ENCODE assay signal across 15 cellular contexts in genomic region chr20:14210146-14210545, GRCh38.
DNase-seq lines count a peak whose midpoint lies in the region; ATAC-seq and TF ChIP-seq lines count a peak whose summit lies in the region.
"Had no signal": no experiment of that assay in that cellular context is flagged by ENCODE, and none has a peak within 500 bp of the region (broad histone marks: within the 10 kb centered on the region; RNA-seq: fewer than 3 reads in every experiment).

No MANE protein-coding gene starts in this region.

- peak overlapping the region; percentile 0 for H2AFZ ChIP-seq in mammary epithelial cell (ENCODE audit: low read depth, low read length)
- H2AFZ ChIP-seq: GM23338 had no signal

- POLR2A ChIA-PET in MCF 10A (lab: Yijun Ruan, JAX) = interaction anchor here (0.5 to 1.0 kb wide), 2 partner anchors 10 to 107 kb away, joined by 4 to 6 read pairs; no protein-coding TSS in a partner anchor

- no peak for DNase-seq in mammary epithelial cell
- no peak for DNase-seq in MCF 10A (ENCODE audit: unreplicated experiment)
- no peak for DNase-seq in colonic mucosa
- DNase-seq in mucosa of descending colon = peak in 1 of 3 donors; percentile 17
- DNase-seq in central memory CD4-positive, alpha-beta T cell = no peak
- DNase-seq in stimulated activated CD4-positive, alpha-beta T cell treated with anti-CD3 and anti-CD28 coated beads, Interleukin-4, amount 100 ng/mL, for 24 hours = no peak
- no peak for DNase-seq in NCI-H2171 treated with DMSO at 0.1 percent for 48 hours (lab: John Stamatoyannopoulos, UW)
- DNase-seq: Calu3; CD8-positive, alpha-beta T cell; DMS79 treated with DMSO at 0.1 percent for 48 hours; GF-D8; HCEC 1CT had no signal

- no peak overlapping the region for H3K4me2 ChIP-seq in mammary epithelial cell (ENCODE audit: insufficient read depth, low read depth, low read length)
- H3K4me2 ChIP-seq: BLaER1 treated with 17β-estradiol and CSF1 and Interleukin-3, amounts not matched to agents 10 nM and 100 nM; GM23338 had no signal

- H3K9me3 Mint-ChIP-seq in MCF 10A (ENCODE audit: unreplicated experiment) = no peaks in the 10 kb centered on the region
- H3K9me3 Mint-ChIP-seq: GM23338 had no signal

- H3K9me3 ChIP-seq in mammary epithelial cell (replicated peaks; ENCODE audit: insufficient read depth, low read length) (no peaks in the 10 kb centered on the region), colonic mucosa (no peaks in the 10 kb centered on the region), mucosa of descending colon (no peaks in the 10 kb centered on the region)
- H3K9me3 ChIP-seq: BLaER1 treated with 17β-estradiol and CSF1 and Interleukin-3, amounts not matched to agents 10 nM and 100 nM had no signal

- H3K4me3 ChIP-seq in mammary epithelial cell (replicated peaks in 1 of 3; ENCODE audit: insufficient read depth in 1 of 3, low read depth in 2 of 3, low read length in 3 of 3) (no peak overlapping the region), colonic mucosa (no peak overlapping the region), mucosa of descending colon (no peak overlapping the region)
- H3K4me3 ChIP-seq: BLaER1 treated with 17β-estradiol and CSF1 and Interleukin-3, amounts not matched to agents 10 nM and 100 nM; GM23338 had no signal

- in situ Hi-C loops in mammary epithelial cell (cut with MboI; ENCODE audit: low sequenced_read_pairs in 2 of 2) = no loop called here

- dilution Hi-C loops in mammary epithelial cell (cut with HindIII; ENCODE audit: low sequenced_read_pairs) = no loop called here

- 92% methylated on average over 1 of the region's 1 CpG for WGBS in mammary epithelial cell (ENCODE audit: low coverage, missing lambda C conversion rate)

- BruUV-seq in mammary epithelial cell (replicated peaks; lab: Mats Ljungman, UMichigan) = no TSS peak
- no TSS peak for BruUV-seq in MCF 10A (replicated peaks; lab: Mats Ljungman, UMichigan)

- no peak overlapping the region for H3K27ac Mint-ChIP-seq in MCF 10A (ENCODE audit: low read depth, unreplicated experiment)
- H3K27ac Mint-ChIP-seq: B cell; CD8-positive, alpha-beta T cell; GM23338 had no signal

- TF ChIP-seq CTCF in mammary epithelial cell (conservative IDR thresholded peaks at IDR 0.05 in 1 of 2, IDR thresholded peaks at IDR 0.05 in 1 of 2; ENCODE audit: extremely low read depth in 1 of 2, insufficient read depth in 1 of 2, low read depth in 1 of 2, low read length in 2 of 2) (no peak), MCF 10A (IDR thresholded peaks at IDR 0.05; ENCODE audit: unreplicated experiment) (no peak), colonic mucosa (IDR thresholded peaks at IDR 0.05) (no peak), mucosa of descending colon (IDR thresholded peaks at IDR 0.05) (no peak)

- no peaks in the 10 kb centered on the region for H3K4me1 Mint-ChIP-seq in MCF 10A (ENCODE audit: insufficient read depth, unreplicated experiment)
- H3K4me1 Mint-ChIP-seq: B cell, GM23338 had no signal

- intact Hi-C loops in mammary epithelial cell (cut with micrococcal nuclease) (no loop called here), MCF 10A (cut with micrococcal nuclease) (no loop called here), colonic mucosa (cut with DNase I) (no loop called here), mucosa of descending colon (cut with DNase I, micrococcal nuclease) (no loop called here)

- no peaks in the 10 kb centered on the region for H3K27me3 ChIP-seq in mammary epithelial cell (ENCODE audit: insufficient read depth, low read length)
- no peaks in the 10 kb centered on the region for H3K27me3 ChIP-seq in colonic mucosa
- H3K27me3 ChIP-seq: BLaER1 treated with 17β-estradiol and CSF1 and Interleukin-3, amounts not matched to agents 10 nM and 100 nM had no signal

- H3K4me1 ChIP-seq in mammary epithelial cell (ENCODE audit: insufficient read depth, low read length) (no peaks in the 10 kb centered on the region), colonic mucosa (no peaks in the 10 kb centered on the region), mucosa of descending colon (ENCODE audit: low read depth) (no peaks in the 10 kb centered on the region)
- H3K4me1 ChIP-seq: BLaER1 treated with 17β-estradiol and CSF1 and Interleukin-3, amounts not matched to agents 10 nM and 100 nM had no signal

- H3K36me3 ChIP-seq in mammary epithelial cell (ENCODE audit: insufficient read depth, low read length) = no peaks in the 10 kb centered on the region
- H3K36me3 ChIP-seq in colonic mucosa = no peaks in the 10 kb centered on the region
- H3K36me3 ChIP-seq in mucosa of descending colon (ENCODE audit: low read depth) = no peaks in the 10 kb centered on the region
- H3K36me3 ChIP-seq: BLaER1 treated with 17β-estradiol and CSF1 and Interleukin-3, amounts not matched to agents 10 nM and 100 nM had no signal

- no peaks in the 10 kb centered on the region for H3K79me2 ChIP-seq in mammary epithelial cell (ENCODE audit: insufficient read depth, low read length)

- H3K9ac ChIP-seq in mammary epithelial cell (ENCODE audit: insufficient read depth, low read length) (no peak overlapping the region), colonic mucosa (ENCODE audit: low read depth in 2 of 2, low read length in 2 of 2) (no peak overlapping the region)
- H3K9ac ChIP-seq: BLaER1 treated with 17β-estradiol and CSF1 and Interleukin-3, amounts not matched to agents 10 nM and 100 nM had no signal

- peak; percentile 83 for ATAC-seq in mucosa of descending colon
- ATAC-seq: CD8-positive, alpha-beta T cell; GM23338 had no signal

- H3K4me3 Mint-ChIP-seq in MCF 10A (ENCODE audit: unreplicated experiment) = no peak overlapping the region
- H3K4me3 Mint-ChIP-seq: B cell; CD8-positive, alpha-beta T cell; GM23338 had no signal

- CTCF ChIA-PET in mammary epithelial cell (lab: Charles Lee; ENCODE audit: low non-redundant PET) = no interaction called here
- CTCF ChIA-PET in MCF 10A (lab: Yijun Ruan, JAX) = interaction anchor here (0.6 to 1.5 kb wide), 6 partner anchors 11 to 113 kb away, joined by 3 to 5 read pairs (median 4); no protein-coding TSS in a partner anchor

- no peaks in the 10 kb centered on the region for H3K27me3 Mint-ChIP-seq in MCF 10A (ENCODE audit: insufficient read depth, unreplicated experiment)
- H3K27me3 Mint-ChIP-seq: B cell had no signal

- H3K27ac ChIP-seq in mammary epithelial cell (ENCODE audit: insufficient read depth, low read depth, low read length) (no peak overlapping the region), colonic mucosa (peak overlapping the region; percentile 30)
- H3K27ac ChIP-seq: BLaER1 treated with 17β-estradiol and CSF1 and Interleukin-3, amounts not matched to agents 10 nM and 100 nM had no signal

- H4K20me1 ChIP-seq in mammary epithelial cell (ENCODE audit: insufficient read depth, low read length) = no peaks in the 10 kb centered on the region
- H4K20me1 ChIP-seq: BLaER1 treated with 17β-estradiol and CSF1 and Interleukin-3, amounts not matched to agents 10 nM and 100 nM had no signal

- H3K36me3 Mint-ChIP-seq in MCF 10A (ENCODE audit: insufficient read depth, unreplicated experiment) = no peaks in the 10 kb centered on the region
- H3K36me3 Mint-ChIP-seq: CD8-positive, alpha-beta T cell had no signal
